ENCODE assay signal across 22 cellular contexts in genomic region chr4:16783119-16783518, GRCh38.
DNase-seq lines count a peak whose midpoint lies in the region; ATAC-seq, FAIRE-seq and TF ChIP-seq lines count a peak whose summit lies in the region.
"Had no signal": no experiment of that assay in that cellular context is flagged by ENCODE, and none has a peak within 500 bp of the region (broad histone marks: within the 10 kb centered on the region; RNA-seq: fewer than 3 reads in every experiment).

No MANE protein-coding gene starts in this region.

- H3K36me3 ChIP-seq in HUES6 (ENCODE audit: control insufficient read depth, insufficient read depth, low read length): no peaks in the 10 kb centered on the region
- peaks cover 0 to 11% (median 0%) of the 10 kb centered on the region in 4 experiments; a peak in 2 of 8 replicates for H3K36me3 ChIP-seq in H1 (ENCODE audit: control insufficient read depth in 2 of 4, insufficient read depth in 4 of 4, low read length in 3 of 4)
- peaks cover 0 to 6% (median 0%) of the 10 kb centered on the region in 4 donors for H3K36me3 ChIP-seq in upper lobe of left lung
- H3K36me3 ChIP-seq: uterus had no signal

- no peaks in the 10 kb centered on the region for H3K27me3 ChIP-seq in HUES6 (ENCODE audit: control insufficient read depth, insufficient read depth, low read length)
- no peaks in the 10 kb centered on the region for H3K27me3 ChIP-seq in H1 (replicated peaks in 1 of 4; ENCODE audit: control insufficient read depth in 3 of 4, extremely low read depth in 1 of 4, insufficient read depth in 3 of 4, low read length in 3 of 4)
- H3K27me3 ChIP-seq in upper lobe of left lung: no peaks in the 10 kb centered on the region
- H3K27me3 ChIP-seq: uterus had no signal

- no peaks in the 10 kb centered on the region for H3K36me3 Mint-ChIP-seq in stimulated activated effector memory CD8-positive, alpha-beta T cell treated with anti-CD3 and anti-CD28 coated beads, Interleukin-12 subunit alpha, Interleukin-12 subunit beta, amount 100 ng/mL, for 72 hours
- H3K36me3 Mint-ChIP-seq: activated naive CD4-positive, alpha-beta T cell treated with anti-CD3 and anti-CD28 coated beads, Interleukin-2, amount 50 U/mL, for 72 hours had no signal

- TF ChIP-seq CTCF in H1 (IDR thresholded peaks at IDR 0.05; ENCODE audit: control extremely low read depth in 1 of 3, insufficient read depth in 1 of 3, low read depth in 1 of 3, low read length in 3 of 3): no peak
- TF ChIP-seq CTCF in upper lobe of left lung (IDR thresholded peaks at IDR 0.05): no peak

- POLR2A ChIA-PET in H1 (lab: Charles Lee; ENCODE audit: partially characterized antibody): interaction anchor here (1.1 kb wide), 1 partner anchor 19 kb away, joined by 3 read pairs; no protein-coding TSS in a partner anchor

- WGBS in H1 (ENCODE audit: extremely low coverage in 1 of 2, insufficient coverage in 1 of 2, insufficient read length in 1 of 2, insufficient replicate concordance in 2 of 2, low coverage in 1 of 2, low lambda C conversion rate in 2 of 2, missing lambda C conversion rate in 1 of 2), 2 experiments: 49% methylated on average over 4 of the region's 4 CpGs; no CpG with 5 or more reads in 1 of the 2 experiments
- 56 to 64% methylated on average over 4 of the region's 4 CpGs for WGBS in upper lobe of left lung, 2 donors

- H2AK5ac ChIP-seq in H1 (ENCODE audit: low read depth, low read length): no peak overlapping the region; the same call in 1 of the 2 replicates

- no peak for TF ChIP-seq POLR2A in H1 (IDR thresholded peaks at IDR 0.05; ENCODE audit: control extremely low read depth in 1 of 2, low read depth in 2 of 2, low read length in 2 of 2)
- no peak for TF ChIP-seq POLR2A in upper lobe of left lung (IDR thresholded peaks at IDR 0.05)

- ATAC-seq in upper lobe of left lung (ENCODE audit: low FRiP score in 2 of 2) (no peak), HG02798 (IDR thresholded peaks at IDR 0.05; ENCODE audit: poor library complexity, unreplicated experiment) (no peak)
- ATAC-seq in stimulated activated effector memory CD8-positive, alpha-beta T cell treated with anti-CD3 and anti-CD28 coated beads, Interleukin-12 subunit alpha, Interleukin-12 subunit beta, amount 100 ng/mL, for 72 hours: no peak
- ATAC-seq: activated naive CD4-positive, alpha-beta T cell treated with anti-CD3 and anti-CD28 coated beads, Interleukin-2, amount 50 U/mL, for 72 hours; esophagus mucosa had no signal

- H3K9me3 ChIP-seq in HUES6 (ENCODE audit: control insufficient read depth, insufficient read depth, low read depth, low read length) (no peaks in the 10 kb centered on the region), H1 (ENCODE audit: insufficient read depth in 2 of 2, low read depth in 1 of 2, low read length in 1 of 2) (no peaks in the 10 kb centered on the region), upper lobe of left lung (no peaks in the 10 kb centered on the region)
- H3K9me3 ChIP-seq: uterus had no signal

- H3K9ac ChIP-seq in HUES6 (ENCODE audit: low read length): no peak overlapping the region
- H3K9ac ChIP-seq in H1 (replicated peaks in 1 of 4; ENCODE audit: extremely low read depth in 1 of 4, low read depth in 3 of 4, low read length in 3 of 4): no peak overlapping the region

- H3K23me2 ChIP-seq in H1 (ENCODE audit: low read depth, low read length): no peaks in the 10 kb centered on the region

- peaks cover 0 to 2% of the 10 kb centered on the region in 2 experiments; a peak in 1 of 4 replicates for H3K79me2 ChIP-seq in H1 (ENCODE audit: control insufficient read depth in 1 of 2, insufficient read depth in 2 of 2, low read length in 2 of 2)

- peak overlapping the region; percentile 31; the same call in 1 of the 2 replicates for H3K4me3 ChIP-seq in HUES6 (ENCODE audit: low read depth, low read length)
- H3K4me3 ChIP-seq in H1 (ENCODE audit: extremely low read depth in 1 of 4, insufficient read depth in 2 of 4, low read depth in 3 of 4, low read length in 4 of 4): no peak overlapping the region
- no peak overlapping the region for H3K4me3 ChIP-seq in upper lobe of left lung
- H3K4me3 ChIP-seq: PC-9, uterus had no signal

- H2BK15ac ChIP-seq in H1 (ENCODE audit: low read length): no peak overlapping the region

- no peaks in the 10 kb centered on the region for H3K9me3 Mint-ChIP-seq in stimulated activated effector memory CD8-positive, alpha-beta T cell treated with anti-CD3 and anti-CD28 coated beads, Interleukin-12 subunit alpha, Interleukin-12 subunit beta, amount 100 ng/mL, for 72 hours
- H3K9me3 Mint-ChIP-seq: activated naive CD4-positive, alpha-beta T cell treated with anti-CD3 and anti-CD28 coated beads, Interleukin-2, amount 50 U/mL, for 72 hours had no signal

- TF ChIP-seq EP300 in H1 (IDR thresholded peaks at IDR 0.05; ENCODE audit: borderline replicate concordance in 1 of 2, low read depth in 2 of 2, low read length in 2 of 2) (no peak), upper lobe of left lung (IDR thresholded peaks at IDR 0.05) (peak in 2 of 4 donors; percentile 53 to 69)

- CTCF ChIA-PET in H1 (lab: Charles Lee; ENCODE audit: partially characterized antibody): interaction anchor here (0.6 to 6.5 kb wide), 5 partner anchors 12 to 133 kb away, joined by 3 to 42 read pairs (median 3); no protein-coding TSS in a partner anchor

- no peak overlapping the region for H2BK12ac ChIP-seq in H1 (ENCODE audit: low read depth, low read length)

- H3K18ac ChIP-seq in H1 (ENCODE audit: extremely low read depth, low read length): peak overlapping the region; percentile 29; the same call in 1 of the 2 replicates

- H2BK20ac ChIP-seq in H1 (ENCODE audit: low read length): 0 out of 2 replicates have a peak overlapping the region, but pooled peaks have one; percentile 26

- H4K5ac ChIP-seq in H1 (ENCODE audit: insufficient read length, low read depth, low read length): no peak overlapping the region

- peak; percentile 91 for FAIRE-seq in H1 (lab: Jason Lieb, UNC)
- FAIRE-seq: astrocyte, small intestine had no signal

- no peak overlapping the region for H4K8ac ChIP-seq in H1 (ENCODE audit: extremely low read depth, insufficient read depth, low read length)

- no peak overlapping the region for H3K23ac ChIP-seq in H1 (ENCODE audit: insufficient read length)

- H3K4ac ChIP-seq in H1 (replicated peaks; ENCODE audit: insufficient read length, low read depth, low read length): no peak overlapping the region

- H3K79me1 ChIP-seq in H1 (ENCODE audit: low read depth, low read length): no peaks in the 10 kb centered on the region; the same call in 1 of the 2 replicates

- H3K4me1 ChIP-seq in HUES6 (ENCODE audit: control insufficient read depth, insufficient read depth, low read length) (peaks cover 34% of the 10 kb centered on the region), H1 (replicated peaks in 1 of 4; ENCODE audit: control insufficient read depth in 3 of 4, insufficient read depth in 4 of 4, low read length in 3 of 4) (peaks cover 3 to 16% (median 8%) of the 10 kb centered on the region in 4 experiments; a peak in 6 of 7 replicates), upper lobe of left lung (peaks cover 0 to 9% (median 7%) of the 10 kb centered on the region in 4 donors)

- H4K20me1 ChIP-seq in H1 (replicated peaks in 1 of 2; ENCODE audit: control insufficient read depth in 1 of 2, insufficient read depth in 2 of 2, low read length in 2 of 2): no peaks in the 10 kb centered on the region

- peak overlapping the region; percentile 51; the same call in 1 of the 2 replicates for H3K27ac ChIP-seq in HUES6 (ENCODE audit: low read depth, low read length)
- H3K27ac ChIP-seq in H1 (ENCODE audit: low read depth, low read length): no peak overlapping the region
- H3K27ac ChIP-seq in upper lobe of left lung: peak overlapping the region in 3 of 4 donors; percentile 11 to 70 (median 30)
- H3K27ac ChIP-seq: C4-2B, PC-9 had no signal

- no peaks in the 10 kb centered on the region for H3K4me1 Mint-ChIP-seq in stimulated activated effector memory CD8-positive, alpha-beta T cell treated with anti-CD3 and anti-CD28 coated beads, Interleukin-12 subunit alpha, Interleukin-12 subunit beta, amount 100 ng/mL, for 72 hours

- H2BK120ac ChIP-seq in H1 (replicated peaks; ENCODE audit: low read depth, low read length): peak overlapping the region; percentile 44

- H3K27ac Mint-ChIP-seq in stimulated activated effector memory CD8-positive, alpha-beta T cell treated with anti-CD3 and anti-CD28 coated beads, Interleukin-12 subunit alpha, Interleukin-12 subunit beta, amount 100 ng/mL, for 72 hours: no peak overlapping the region
- H3K27ac Mint-ChIP-seq: activated naive CD4-positive, alpha-beta T cell treated with anti-CD3 and anti-CD28 coated beads, Interleukin-2, amount 50 U/mL, for 72 hours had no signal

- no peak overlapping the region for H2AFZ ChIP-seq in H1 (ENCODE audit: low read length)
- H2AFZ ChIP-seq: PC-9 had no signal

- no peak overlapping the region for H3K4me3 Mint-ChIP-seq in stimulated activated effector memory CD8-positive, alpha-beta T cell treated with anti-CD3 and anti-CD28 coated beads, Interleukin-12 subunit alpha, Interleukin-12 subunit beta, amount 100 ng/mL, for 72 hours

- peak overlapping the region; percentile 29 to 45; a peak in 3 of 4 replicates for H3K4me2 ChIP-seq in H1 (ENCODE audit: insufficient read depth in 1 of 2, low read depth in 2 of 2, low read length in 2 of 2)
- H3K4me2 ChIP-seq: PC-9 had no signal

- DNase-seq in H1 (ENCODE audit: low read depth in 1 of 2, low spot score in 2 of 2) (no peak), iris pigment epithelial cell (ENCODE audit: low read depth) (peak; percentile 49), upper lobe of left lung (no peak), anterior cingulate cortex (lab: John Stamatoyannopoulos, UW) (no peak)
- DNase-seq in stimulated activated effector memory CD8-positive, alpha-beta T cell treated with anti-CD3 and anti-CD28 coated beads, Interleukin-12 subunit alpha, Interleukin-12 subunit beta, amount 100 ng/mL, for 72 hours (ENCODE audit: low spot score in 2 of 2): no peak
- DNase-seq: cerebellar nuclear complex, KG1, kidney glomerular epithelial cell, NCI-H1436, NCI-H446 treated with DMSO at 0.1 percent for 48 hours, nucleus accumbens, PC-9, Right ventricle myocardium superior, small intestine, T-helper 9 cell, uterus had no signal

- no peak for TF ChIP-seq RAD21 in H1 (IDR thresholded peaks at IDR 0.05 in 1 of 2, conservative IDR thresholded peaks at IDR 0.05 in 1 of 2; ENCODE audit: low read depth in 2 of 2, low read length in 2 of 2)

- H4K91ac ChIP-seq in H1 (replicated peaks; ENCODE audit: insufficient read length, low read length): no peak overlapping the region

- no peak overlapping the region for H3K14ac ChIP-seq in H1 (ENCODE audit: insufficient read length)

- H2BK5ac ChIP-seq in H1 (ENCODE audit: low read depth, low read length): 0 out of 2 replicates have a peak overlapping the region, but pooled peaks have one; percentile 35

- H3K56ac ChIP-seq in H1 (replicated peaks; ENCODE audit: insufficient read length, low read depth, low read length): no peak overlapping the region

TF ChIP-seq in H1, 55 proteins besides CTCF, POLR2A, EP300 and RAD21 (continues in another document):
- no peak for TF ChIP-seq SAP30 (IDR thresholded peaks at IDR 0.05; ENCODE audit: insufficient read depth, insufficient replicate concordance, low read length)
- no peak for TF ChIP-seq ATF3 (IDR thresholded peaks at IDR 0.05; ENCODE audit: insufficient read depth, low read depth, low read length)
